Comparison of ENCODE assay signal across 18 cellular contexts in genomic region chr4:101441446-101441845, GRCh38.
DNase-seq lines count a peak whose midpoint lies in the region; ATAC-seq, FAIRE-seq and TF ChIP-seq lines count a peak whose summit lies in the region.
"Had no signal": no experiment of that assay in that cellular context is flagged by ENCODE, and none has a peak within 500 bp of the region (broad histone marks: within the 10 kb centered on the region; RNA-seq: fewer than 3 reads in every experiment).

No MANE protein-coding gene starts in this region.

- H3K9me3 Mint-ChIP-seq in astrocyte (ENCODE audit: unreplicated experiment), result no peaks in the 10 kb centered on the region
- H3K9me3 Mint-ChIP-seq: CD4-positive, alpha-beta memory T cell had no signal

- H3K36me3 Mint-ChIP-seq in astrocyte (ENCODE audit: low read depth, unreplicated experiment), result no peaks in the 10 kb centered on the region
- H3K36me3 Mint-ChIP-seq: CD4-positive, alpha-beta memory T cell had no signal

- no peaks in the 10 kb centered on the region for H4K20me1 ChIP-seq in astrocyte (ENCODE audit: insufficient read depth, low read length)

- no peak for FAIRE-seq in astrocyte (lab: Jason Lieb, UNC)
- FAIRE-seq: G401.6, GM12892, GM19239, H1 had no signal

- no peaks in the 10 kb centered on the region for H3K9me3 ChIP-seq in astrocyte (ENCODE audit: insufficient read depth, low read depth, low read length)

- no peak overlapping the region for H3K4me2 ChIP-seq in astrocyte (ENCODE audit: low read length)

- H3K4me3 ChIP-seq in astrocyte (ENCODE audit: insufficient read depth, low read depth, low read length), result no peak overlapping the region
- H3K4me3 ChIP-seq: GM23248 had no signal

- H3K4me1 Mint-ChIP-seq in astrocyte (ENCODE audit: low read depth, unreplicated experiment), result no peaks in the 10 kb centered on the region
- H3K4me1 Mint-ChIP-seq: CD4-positive, alpha-beta memory T cell had no signal

- H3K4me1 ChIP-seq in astrocyte (ENCODE audit: insufficient read depth, low read length), result no peaks in the 10 kb centered on the region

- H3K27me3 Mint-ChIP-seq in astrocyte (ENCODE audit: low read depth, unreplicated experiment), result no peaks in the 10 kb centered on the region

- H3K4me3 Mint-ChIP-seq in astrocyte (ENCODE audit: unreplicated experiment), result no peak overlapping the region
- H3K4me3 Mint-ChIP-seq: CD4-positive, alpha-beta memory T cell had no signal

- no peak overlapping the region for H3K27ac Mint-ChIP-seq in astrocyte (ENCODE audit: unreplicated experiment)

- ATAC-seq in Right ventricle myocardium inferior (no peak), GM18870 (IDR thresholded peaks at IDR 0.05; ENCODE audit: unreplicated experiment) (no peak)

- no peaks in the 10 kb centered on the region for H3K27me3 ChIP-seq in astrocyte (ENCODE audit: insufficient read depth, low read length)

- DNase-seq in astrocyte (ENCODE audit: low read depth) (no peak), cerebellum (ENCODE audit: low spot score) (peak; percentile 25), posterior vena cava (ENCODE audit: low spot score) (peak; percentile 38), Right ventricle myocardium inferior (ENCODE audit: missing footprints) (no peak), NOMO-1 treated with dmso at 0.1 percent for 144 hours (lab: John Stamatoyannopoulos, UW; ENCODE audit: unreplicated experiment) (no peak)
- DNase-seq: Calu3; CD4-positive, alpha-beta memory T cell; COR-L47; DMS53; DMS79 treated with DMSO at 0.1 percent for 48 hours; GM23248; H7; HCEC 1CT had no signal

- peak overlapping the region; percentile 14 for H2AFZ ChIP-seq in astrocyte (ENCODE audit: low read depth, low read length)

- no peak overlapping the region for H3K27ac ChIP-seq in astrocyte (ENCODE audit: low read depth, low read length)
- H3K27ac ChIP-seq: GM23248 had no signal

- H3K79me2 ChIP-seq in astrocyte (ENCODE audit: insufficient read depth, low read length), result no peaks in the 10 kb centered on the region

- H3K36me3 ChIP-seq in astrocyte (ENCODE audit: insufficient read depth, low read length), result no peaks in the 10 kb centered on the region

- H3K9ac ChIP-seq in astrocyte (ENCODE audit: low read length), result no peak overlapping the region
- H3K9ac ChIP-seq: GM23248 had no signal

- TF ChIP-seq CTCF in astrocyte (IDR thresholded peaks at IDR 0.05; ENCODE audit: insufficient read depth, low read depth, low read length), result no peak

- intact Hi-C loops in posterior vena cava (cut with DNase I) (no loop called here), Right ventricle myocardium inferior (cut with DNase I) (no loop called here)

Comparison
In these comparisons a context has a peak if more than half of its experiments do, and no peak if none do; other contexts are left out.
1. DNase-seq: peak in cerebellum (single experiment) and posterior vena cava (single experiment); none in astrocyte (single experiment), Right ventricle myocardium inferior (single experiment) and NOMO-1 treated with dmso at 0.1 percent for 144 hours (single experiment).